In genomic region chr1:93554883-93555872, GRCh38 we compare ENCODE assay signal across 12 cellular contexts.
DNase-seq lines count a peak whose midpoint lies in the region; ATAC-seq and TF ChIP-seq lines count a peak whose summit lies in the region.
"Had no signal": no experiment of that assay in that cellular context is flagged by ENCODE, and none has a peak within 500 bp of the region (broad histone marks: within the 10 kb centered on the region; RNA-seq: fewer than 3 reads in every experiment).

No MANE protein-coding gene starts in this region.

- no peak overlapping the region for H3K4me2 ChIP-seq in neuronal stem cell (ENCODE audit: insufficient read depth, low read length, poor library complexity, severe bottlenecking)

- in situ Hi-C loops in brain microvascular endothelial cell (cut with HindIII; ENCODE audit: low pct_ligation_motif_present, low sequenced_read_pairs), result no loop called here

- H3K4me3 ChIP-seq in NB4 (ENCODE audit: low read depth, low read length), result no peak overlapping the region
- no peak overlapping the region for H3K4me3 ChIP-seq in breast epithelium
- no peak overlapping the region for H3K4me3 ChIP-seq in left lung
- H3K4me3 ChIP-seq in subcutaneous abdominal adipose tissue (ENCODE audit: low read depth in 1 of 5, low read length in 5 of 5), result no peak overlapping the region
- no peak overlapping the region for H3K4me3 ChIP-seq in neuronal stem cell (ENCODE audit: low read length in 2 of 2)
- no peak overlapping the region for H3K4me3 ChIP-seq in brain microvascular endothelial cell (ENCODE audit: low read depth, low read length)
- H3K4me3 ChIP-seq: thoracic aorta had no signal

- no peak overlapping the region for H4K8ac ChIP-seq in neuronal stem cell (ENCODE audit: low read depth, low read length)

- H2AK5ac ChIP-seq in neuronal stem cell (ENCODE audit: low read depth, low read length), result no peak overlapping the region

- no peak overlapping the region for H3K4ac ChIP-seq in neuronal stem cell (ENCODE audit: low read length)

- no peak overlapping the region for H2BK120ac ChIP-seq in neuronal stem cell (ENCODE audit: low read depth, low read length)

- DNase-seq in NB4 (ENCODE audit: low read depth) (peak; percentile 11), breast epithelium (ENCODE audit: low spot score in 2 of 2) (no peak), left lung (no peak), NCI-H2227 treated with DMSO at 0.1 percent for 48 hours (lab: John Stamatoyannopoulos, UW) (no peak), neuronal stem cell (ENCODE audit: low spot score) (no peak), brain microvascular endothelial cell (no peak)
- DNase-seq: activated CD4-positive, alpha-beta T cell treated with anti-CD3 and anti-CD28 coated beads for 4 hours; activated T-cell treated with anti-CD3 and anti-CD28 coated beads, Interleukin-2, amount 50 U/mL, for 48 hours; Kasumi-1; retina had no signal

- intact Hi-C loops in breast epithelium (cut with DNase I; ENCODE audit: low total_unique reads) (no loop called here), left lung (cut with DNase I) (no loop called here)

- H3K27me3 ChIP-seq in breast epithelium, result no peaks in the 10 kb centered on the region
- H3K27me3 ChIP-seq in left lung, result no peaks in the 10 kb centered on the region
- no peaks in the 10 kb centered on the region for H3K27me3 ChIP-seq in subcutaneous abdominal adipose tissue (ENCODE audit: control insufficient read depth in 5 of 5, insufficient read depth in 4 of 5, low read length in 5 of 5)
- H3K27me3 ChIP-seq in neuronal stem cell (ENCODE audit: control insufficient read depth in 3 of 3, insufficient read depth in 3 of 3, low read depth in 1 of 3, low read length in 3 of 3), result no peaks in the 10 kb centered on the region
- H3K27me3 ChIP-seq in brain microvascular endothelial cell (replicated peaks), result no peaks in the 10 kb centered on the region

- H2BK12ac ChIP-seq in neuronal stem cell (ENCODE audit: low read length), result no peak overlapping the region

- H2AFZ ChIP-seq in neuronal stem cell (ENCODE audit: low read length), result no peak overlapping the region

- H3K9me3 ChIP-seq in breast epithelium (no peaks in the 10 kb centered on the region), left lung (no peaks in the 10 kb centered on the region), subcutaneous abdominal adipose tissue (ENCODE audit: control insufficient read depth in 5 of 5, low read length in 5 of 5) (no peaks in the 10 kb centered on the region), neuronal stem cell (replicated peaks in 1 of 2; ENCODE audit: control insufficient read depth in 2 of 2, insufficient read depth in 1 of 2, low read depth in 1 of 2, low read length in 2 of 2) (peaks cover 0 to 22% of the 10 kb centered on the region in 2 donors)
- H3K9me3 ChIP-seq: thoracic aorta had no signal

- no peak overlapping the region for H3K23ac ChIP-seq in neuronal stem cell (ENCODE audit: low read depth, low read length, poor library complexity)

- H3K9ac ChIP-seq in subcutaneous abdominal adipose tissue (ENCODE audit: low read length in 5 of 5), result no peak overlapping the region
- no peak overlapping the region for H3K9ac ChIP-seq in neuronal stem cell (ENCODE audit: low read depth, low read length, poor library complexity)

- H4K91ac ChIP-seq in neuronal stem cell (ENCODE audit: low read depth, low read length, poor library complexity), result no peak overlapping the region

- no peaks in the 10 kb centered on the region for H3K36me3 ChIP-seq in breast epithelium
- no peaks in the 10 kb centered on the region for H3K36me3 ChIP-seq in left lung
- H3K36me3 ChIP-seq in subcutaneous abdominal adipose tissue (ENCODE audit: control insufficient read depth in 5 of 5, insufficient read depth in 5 of 5, low read length in 5 of 5), result peaks cover 7 to 16% (median 13%) of the 10 kb centered on the region in 5 donors
- peaks cover 1 to 83% of the 10 kb centered on the region in 2 donors for H3K36me3 ChIP-seq in neuronal stem cell (replicated peaks in 1 of 2; ENCODE audit: control insufficient read depth in 2 of 2, insufficient read depth in 2 of 2, low read length in 2 of 2)
- peaks cover 9% of the 10 kb centered on the region for H3K36me3 ChIP-seq in brain microvascular endothelial cell (replicated peaks)
- H3K36me3 ChIP-seq: thoracic aorta had no signal

- no peak overlapping the region for H3K14ac ChIP-seq in neuronal stem cell (ENCODE audit: low read length)

- no peak overlapping the region for H2BK15ac ChIP-seq in neuronal stem cell (ENCODE audit: low read length)

- H3K27ac ChIP-seq in breast epithelium (peak overlapping the region; percentile 17 to 20), left lung (peak overlapping the region in 1 of 2 donors; percentile 54), subcutaneous abdominal adipose tissue (ENCODE audit: low read depth, low read length) (peak overlapping the region; percentile 69), neuronal stem cell (replicated peaks; ENCODE audit: low read length) (no peak overlapping the region), brain microvascular endothelial cell (no peak overlapping the region)

- WGBS in neuronal stem cell (ENCODE audit: extremely low coverage in 2 of 2, insufficient read length in 2 of 2, insufficient replicate concordance in 1 of 2), 2 donors, result no CpG with 5 or more reads among the region's 7 CpGs

- no peak overlapping the region for H2BK5ac ChIP-seq in neuronal stem cell (ENCODE audit: low read length)

- H3K4me1 ChIP-seq in breast epithelium (peaks cover 0 to 18% of the 10 kb centered on the region in 2 donors), left lung (peaks cover 13 to 48% of the 10 kb centered on the region in 2 donors), subcutaneous abdominal adipose tissue (ENCODE audit: control insufficient read depth in 5 of 5, insufficient read depth in 5 of 5, low read length in 5 of 5) (peaks cover 0 to 30% (median 28%) of the 10 kb centered on the region in 5 donors), neuronal stem cell (ENCODE audit: control insufficient read depth in 2 of 2, insufficient read depth in 1 of 2, low read depth in 1 of 2, low read length in 2 of 2) (peaks cover 3 to 15% of the 10 kb centered on the region in 2 donors)

- ATAC-seq in left lung, result peak; percentile 45

- no peaks in the 10 kb centered on the region for H3K79me1 ChIP-seq in neuronal stem cell (ENCODE audit: low read depth, low read length)

- TF ChIP-seq CTCF in NB4 (IDR thresholded peaks at IDR 0.05; ENCODE audit: low read depth, low read length), result no peak
- TF ChIP-seq CTCF in breast epithelium (IDR thresholded peaks at IDR 0.05), result no peak
- TF ChIP-seq CTCF in left lung (IDR thresholded peaks at IDR 0.05), result no peak
- no peak for TF ChIP-seq CTCF in brain microvascular endothelial cell (IDR thresholded peaks at IDR 0.05; ENCODE audit: low read depth, low read length, missing control alignments)

- TF ChIP-seq POLR2A in NB4 (IDR thresholded peaks at IDR 0.05; ENCODE audit: extremely low read depth, insufficient read length) (no peak), breast epithelium (IDR thresholded peaks at IDR 0.05) (no peak)

- no peak overlapping the region for H3K18ac ChIP-seq in neuronal stem cell (ENCODE audit: low read length)

Comparison
In these comparisons a context has a peak if more than half of its experiments do, and no peak if none do; other contexts are left out.
1. H3K27ac ChIP-seq: peak in breast epithelium (2 of 2) and subcutaneous abdominal adipose tissue (single experiment); none in neuronal stem cell (single experiment) and brain microvascular endothelial cell (single experiment).